1 cellular context compared by ENCODE assay signal in genomic region chr19:51593138-51593890, GRCh38.
TF ChIP-seq lines count a peak whose summit lies in the region.

No MANE protein-coding gene starts in this region.

TF ChIP-seq in K562, 482 proteins besides CTCF, POLR2A, EP300 and RAD21:
- TF ChIP-seq, protein P1, sequence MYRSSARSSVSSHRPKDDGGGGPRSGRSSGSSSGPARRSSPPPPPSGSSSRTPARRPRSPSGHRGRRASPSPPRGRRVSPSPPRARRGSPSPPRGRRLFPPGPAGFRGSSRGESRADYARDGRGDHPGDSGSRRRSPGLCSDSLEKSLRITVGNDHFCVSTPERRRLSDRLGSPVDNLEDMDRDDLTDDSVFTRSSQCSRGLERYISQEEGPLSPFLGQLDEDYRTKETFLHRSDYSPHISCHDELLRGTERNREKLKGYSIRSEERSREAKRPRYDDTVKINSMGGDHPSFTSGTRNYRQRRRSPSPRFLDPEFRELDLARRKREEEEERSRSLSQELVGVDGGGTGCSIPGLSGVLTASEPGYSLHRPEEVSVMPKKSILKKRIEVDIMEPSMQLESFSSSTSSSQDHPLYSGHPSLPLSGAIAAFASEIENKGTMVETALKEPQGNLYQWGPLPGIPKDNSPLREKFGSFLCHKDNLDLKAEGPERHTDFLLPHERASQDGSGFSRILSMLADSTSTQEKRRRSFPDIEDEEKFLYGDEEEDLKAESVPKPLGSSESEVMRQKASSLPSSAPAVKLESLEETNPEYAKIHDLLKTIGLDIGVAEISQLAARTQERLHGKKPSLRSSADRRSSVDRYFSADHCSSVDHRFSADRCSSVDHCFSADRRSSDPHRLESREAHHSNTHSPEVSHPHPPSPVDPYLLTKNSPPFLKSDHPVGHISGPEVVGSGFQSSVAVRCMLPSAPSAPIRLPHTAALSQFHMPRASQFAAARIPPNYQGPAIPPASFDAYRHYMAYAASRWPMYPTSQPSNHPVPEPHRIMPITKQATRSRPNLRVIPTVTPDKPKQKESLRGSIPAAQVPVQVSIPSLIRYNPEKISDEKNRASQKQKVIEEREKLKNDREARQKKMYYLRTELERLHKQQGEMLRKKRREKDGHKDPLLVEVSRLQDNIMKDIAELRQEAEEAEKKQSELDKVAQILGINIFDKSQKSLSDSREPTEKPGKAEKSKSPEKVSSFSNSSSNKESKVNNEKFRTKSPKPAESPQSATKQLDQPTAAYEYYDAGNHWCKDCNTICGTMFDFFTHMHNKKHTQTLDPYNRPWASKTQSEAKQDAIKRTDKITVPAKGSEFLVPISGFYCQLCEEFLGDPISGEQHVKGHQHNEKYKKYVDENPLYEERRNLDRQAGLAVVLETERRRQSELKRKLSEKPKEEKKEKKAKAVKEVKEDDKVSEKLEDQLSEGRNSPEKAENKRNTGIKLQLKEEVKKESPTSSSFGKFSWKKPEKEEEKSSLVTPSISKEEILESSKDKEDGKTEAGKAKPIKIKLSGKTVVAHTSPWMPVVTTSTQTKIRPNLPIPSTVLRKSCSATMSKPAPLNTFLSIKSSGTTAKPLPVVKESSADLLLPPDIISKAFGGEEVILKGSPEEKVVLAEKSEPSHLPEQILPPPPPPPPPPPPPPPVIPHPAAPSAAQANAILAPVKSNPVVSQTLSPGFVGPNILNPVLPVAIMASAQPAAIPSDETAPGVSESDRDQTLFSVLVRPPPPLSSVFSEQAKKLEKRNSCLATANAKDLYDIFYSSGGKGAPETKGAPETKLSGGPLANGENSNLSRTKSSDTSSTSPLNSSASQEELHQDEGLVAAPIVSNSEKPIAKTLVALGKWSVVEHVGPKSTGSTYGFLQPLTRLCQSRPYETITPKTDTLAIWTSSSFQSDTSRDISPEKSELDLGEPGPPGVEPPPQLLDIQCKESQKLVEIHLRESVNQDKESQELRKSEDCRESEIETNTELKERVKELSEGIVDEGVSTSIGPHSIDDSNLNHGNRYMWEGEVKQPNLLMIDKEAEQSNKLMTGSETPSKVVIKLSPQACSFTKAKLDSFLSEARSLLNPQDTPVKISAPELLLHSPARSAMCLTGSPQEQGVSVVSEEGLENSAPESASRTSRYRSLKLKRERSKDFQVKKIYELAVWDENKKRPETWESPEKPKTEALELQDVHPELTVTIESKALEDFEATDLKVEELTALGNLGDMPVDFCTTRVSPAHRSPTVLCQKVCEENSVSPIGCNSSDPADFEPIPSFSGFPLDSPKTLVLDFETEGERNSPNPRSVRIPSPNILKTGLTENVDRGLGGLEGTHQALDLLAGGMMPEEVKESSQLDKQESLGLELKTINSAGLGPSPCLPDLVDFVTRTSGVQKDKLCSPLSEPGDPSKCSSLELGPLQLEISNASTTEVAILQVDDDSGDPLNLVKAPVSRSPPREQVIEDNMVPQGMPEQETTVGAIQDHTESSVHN (IDR thresholded peaks at IDR 0.05; ENCODE audit: borderline replicate concordance in 1 of 2, low read depth in 1 of 2), result no peak
- TF ChIP-seq KAT7 (CRISPR knock-in tag; IDR thresholded peaks at IDR 0.05; ENCODE audit: borderline replicate concordance), result 0 out of 2 replicates have a peak, but pooled peaks have one; percentile 3
- TF ChIP-seq CSDE1 (IDR thresholded peaks at IDR 0.05), result no peak
- 0 out of 2 replicates have a peak, but pooled peaks have one; percentile 7 for TF ChIP-seq ZNF766 (CRISPR knock-in tag; conservative IDR thresholded peaks at IDR 0.05)
- TF ChIP-seq E2F5 (CRISPR knock-in tag; IDR thresholded peaks at IDR 0.05), result 0 out of 2 replicates have a peak, but pooled peaks have one; percentile 20
- TF ChIP-seq, protein P2, sequence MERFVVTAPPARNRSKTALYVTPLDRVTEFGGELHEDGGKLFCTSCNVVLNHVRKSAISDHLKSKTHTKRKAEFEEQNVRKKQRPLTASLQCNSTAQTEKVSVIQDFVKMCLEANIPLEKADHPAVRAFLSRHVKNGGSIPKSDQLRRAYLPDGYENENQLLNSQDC (CRISPR knock-in tag; IDR thresholded peaks at IDR 0.05), result no peak
